In genomic region chr13:40813662-40814454, GRCh38 we compare ENCODE assay signal across 8 cellular contexts. TPM values are rescaled to one million over a fixed set of nuclear protein-coding genes. Genes with fewer than 3 reads are reported as not detected.
DNase-seq lines count a peak whose midpoint lies in the region; ATAC-seq lines count a peak whose summit lies in the region.

No MANE protein-coding gene starts in this region.

- no peak overlapping the region for H3K4me3 Mint-ChIP-seq in stimulated activated memory B cell treated with anti-CD40 and anti-IgM and Interleukin-4, amounts not matched to agents 10 μg/mL and 1 μg/mL and 100 μg/mL, for 72 hours

- peaks cover 62% of the 10 kb centered on the region for H3K36me3 Mint-ChIP-seq in stimulated activated memory B cell treated with anti-CD40 and anti-IgM and Interleukin-4, amounts not matched to agents 10 μg/mL and 1 μg/mL and 100 μg/mL, for 72 hours

- no peaks in the 10 kb centered on the region for H3K27me3 Mint-ChIP-seq in stimulated activated memory B cell treated with anti-CD40 and anti-IgM and Interleukin-4, amounts not matched to agents 10 μg/mL and 1 μg/mL and 100 μg/mL, for 72 hours

- ATAC-seq in HG03139 (IDR thresholded peaks at IDR 0.05; ENCODE audit: unreplicated experiment) (no peak), GM18873 (IDR thresholded peaks at IDR 0.05; ENCODE audit: low FRiP score, unreplicated experiment) (no peak)
- no peak for ATAC-seq in stimulated activated memory B cell treated with anti-CD40 and anti-IgM and Interleukin-4, amounts not matched to agents 10 μg/mL and 1 μg/mL and 100 μg/mL, for 72 hours

- H3K27ac Mint-ChIP-seq in stimulated activated memory B cell treated with anti-CD40 and anti-IgM and Interleukin-4, amounts not matched to agents 10 μg/mL and 1 μg/mL and 100 μg/mL, for 72 hours: no peak overlapping the region

- H3K4me1 Mint-ChIP-seq in stimulated activated memory B cell treated with anti-CD40 and anti-IgM and Interleukin-4, amounts not matched to agents 10 μg/mL and 1 μg/mL and 100 μg/mL, for 72 hours: peaks cover 30% of the 10 kb centered on the region

- peak; percentile 33 for DNase-seq in DMS53 treated with DMSO at 0.1 percent for 48 hours (lab: John Stamatoyannopoulos, UW; ENCODE audit: unreplicated experiment)
- DNase-seq in HCEC 1CT: peak; percentile 53
- DNase-seq in RPMI8226: peak; percentile 39
- DNase-seq in germinal center (ENCODE audit: low spot score): peak; percentile 43
- DNase-seq in ureter (ENCODE audit: low spot score): no peak

- H3K9me3 Mint-ChIP-seq in stimulated activated memory B cell treated with anti-CD40 and anti-IgM and Interleukin-4, amounts not matched to agents 10 μg/mL and 1 μg/mL and 100 μg/mL, for 72 hours: peaks cover 11% of the 10 kb centered on the region

RNA-seq across cellular contexts. Expression of gene SLC25A15, which starts 24.4 kb away (rescaled TPM):
- 5.2 TPM for total RNA-seq in ureter

RNA-seq across cellular contexts. Expression of gene MRPS31, which starts 42.9 kb away (rescaled TPM):
- total RNA-seq in ureter: 25.5 TPM
